In the genomic region with DNA sequence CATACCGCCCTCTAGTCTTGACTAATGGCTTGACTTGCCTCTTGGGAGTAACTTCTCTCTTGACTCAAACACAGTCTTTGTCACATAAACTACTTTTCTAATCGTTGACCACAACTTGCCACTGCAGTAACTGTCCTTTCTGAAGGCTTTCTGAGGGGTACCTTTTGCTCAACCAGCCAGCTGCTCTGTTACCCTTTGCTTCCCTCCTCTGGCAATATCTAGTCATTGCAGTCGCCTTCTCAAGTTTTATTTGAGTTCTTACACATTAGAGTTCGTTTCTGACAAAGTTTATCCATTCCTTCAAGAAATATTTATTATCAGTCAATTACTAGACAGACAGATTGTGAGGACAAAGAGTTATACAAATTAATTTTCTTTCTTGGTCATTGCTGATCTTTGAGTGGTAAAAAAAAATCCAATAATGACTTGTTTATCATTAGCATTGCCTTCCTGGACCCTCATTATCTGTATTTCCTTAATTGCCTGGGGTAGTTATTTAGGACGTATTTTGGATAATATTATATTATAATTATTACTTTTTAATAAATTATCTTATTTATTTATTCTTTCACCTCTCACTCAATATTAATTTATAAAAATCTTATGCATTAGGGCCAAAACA, we compare ENCODE assay signal across 8 cellular contexts.
DNase-seq lines count a peak whose midpoint lies in the region; ATAC-seq, FAIRE-seq and TF ChIP-seq lines count a peak whose summit lies in the region.

No MANE protein-coding gene starts in this region.

- H3K4me3 ChIP-seq in GM12878: no peak overlapping the region

- no peak overlapping the region for H3K4me2 ChIP-seq in GM12878 (ENCODE audit: control insufficient read depth, insufficient read depth)

- H2AFZ ChIP-seq in GM12878 (ENCODE audit: control insufficient read depth, low read depth, low read length): no peak overlapping the region

- no peaks in the 10 kb centered on the region for H3K4me1 ChIP-seq in GM12878 (ENCODE audit: control insufficient read depth, insufficient read depth, low read length)

- RAD21 ChIA-PET in GM12878 (lab: Charles Lee; ENCODE audit: unreplicated experiment): no interaction called here

- 2% methylated on average over 5 of the region's 5 CpGs for WGBS in GM12878 (ENCODE audit: insufficient coverage, insufficient replicate concordance, low lambda C conversion rate, missing lambda C conversion rate)

- TF ChIP-seq EP300 in GM12878 (IDR thresholded peaks at IDR 0.05; ENCODE audit: borderline replicate concordance in 1 of 2, control insufficient read depth in 1 of 2, low read depth in 2 of 2, low read length in 2 of 2): no peak

- H3K27me3 ChIP-seq in GM12878 (replicated peaks in 1 of 2; ENCODE audit: control insufficient read depth in 2 of 2, insufficient read depth in 2 of 2, low read length in 1 of 2): no peaks in the 10 kb centered on the region

- DNase-seq in GM10266 (ENCODE audit: extremely low spot score) (peak; percentile 22), NCI-H2196 treated with DMSO at 0.1 percent for 48 hours (lab: John Stamatoyannopoulos, UW; ENCODE audit: unreplicated experiment) (peak; percentile 3), GM12878 (ENCODE audit: low read depth, low spot score) (peak; percentile 3), left kidney (ENCODE audit: low read depth, low spot score) (peak; percentile 75), NCI-H1048 (lab: John Stamatoyannopoulos, UW) (no peak), cerebellar nuclear complex (lab: John Stamatoyannopoulos, UW) (no peak)

- SMC1A ChIA-PET in GM12878 (lab: Charles Lee; ENCODE audit: uncharacterized antibody, unreplicated experiment): no interaction called here

- intact Hi-C loops in GM12878 (cut with micrococcal nuclease; ENCODE audit: unreplicated experiment): loop anchor here (5.0 kb wide), 2 partner anchors 1550 to 1895 kb away; no protein-coding TSS in a partner anchor

- no peaks in the 10 kb centered on the region for H3K36me3 ChIP-seq in GM12878 (ENCODE audit: control insufficient read depth in 2 of 2, insufficient read depth in 2 of 2, low read length in 1 of 2)

- H3K27ac ChIP-seq in GM12878 (ENCODE audit: control insufficient read depth, insufficient read depth): no peak overlapping the region

- peak; percentile 93 for TF ChIP-seq RAD21 in GM12878 (IDR thresholded peaks at IDR 0.05; ENCODE audit: insufficient read depth, low read depth, low read length)

- no peak overlapping the region for H3K9ac ChIP-seq in GM12878 (ENCODE audit: control insufficient read depth, insufficient read depth, low read length)

- CTCF ChIA-PET in GM12878 (lab: Yijun Ruan, JAX): interaction anchor here (0.7 to 1.7 kb wide), 4 partner anchors 9 to 1551 kb away, joined by 3 to 5 read pairs (median 4); no protein-coding TSS in a partner anchor

- TF ChIP-seq CTCF in GM10266 (IDR thresholded peaks at IDR 0.05; ENCODE audit: control insufficient read depth, insufficient read depth, low read depth, missing control alignments): peak; percentile 55
- peak; percentile 68 to 75 (median 74) for TF ChIP-seq CTCF in GM12878 (IDR thresholded peaks at IDR 0.05 in 2 of 3, conservative IDR thresholded peaks at IDR 0.05 in 1 of 3; ENCODE audit: control insufficient read depth in 2 of 3, extremely low read depth in 1 of 3, insufficient read depth in 1 of 3, low read depth in 3 of 3, low read length in 3 of 3)

- POLR2A ChIA-PET in GM12878 (lab: Charles Lee): no interaction called here

- no peak for TF ChIP-seq POLR2A in GM12878 (IDR thresholded peaks at IDR 0.05; ENCODE audit: low read depth, low read length)

- no TSS peak for BruUV-seq in GM12878 (replicated peaks; lab: Mats Ljungman, UMichigan)

- H4K20me1 ChIP-seq in GM12878 (ENCODE audit: control insufficient read depth, insufficient read depth): no peaks in the 10 kb centered on the region

- no peaks in the 10 kb centered on the region for H3K9me3 ChIP-seq in GM12878 (replicated peaks; ENCODE audit: control insufficient read depth, insufficient read depth, low read length)

- ATAC-seq in HG02642 (IDR thresholded peaks at IDR 0.05; ENCODE audit: poor library complexity, unreplicated experiment) (peak; percentile 59), GM12878 (peak; percentile 64), HG03520 (IDR thresholded peaks at IDR 0.05; ENCODE audit: unreplicated experiment) (no peak)

- FAIRE-seq in GM12878 (lab: Jason Lieb, UNC): no peak

- in situ Hi-C loops in GM12878 (cut with MboI): loop anchor here (25.0 kb wide), 1 partner anchor 1555 kb away; no protein-coding TSS in a partner anchor

- no peaks in the 10 kb centered on the region for H3K79me2 ChIP-seq in GM12878 (ENCODE audit: control insufficient read depth, insufficient read depth, low read length)

TF ChIP-seq in GM12878, 131 proteins besides CTCF, POLR2A, EP300 and RAD21:
- TF ChIP-seq RUNX3 (IDR thresholded peaks at IDR 0.05; ENCODE audit: low read length): peak; percentile 32; the same call in 1 of the 2 replicates
- TF ChIP-seq SMC3 (IDR thresholded peaks at IDR 0.05; ENCODE audit: borderline replicate concordance, low read length): peak; percentile 81; the same call in 1 of the 2 replicates
- TF ChIP-seq BCL11A (IDR thresholded peaks at IDR 0.05; ENCODE audit: low read depth, low read length): no peak

Comparison
In these comparisons a context has a peak if more than half of its experiments do, and no peak if none do; other contexts are left out.
1. DNase-seq: peak in GM10266 (single experiment), NCI-H2196 treated with DMSO at 0.1 percent for 48 hours (single experiment), GM12878 (single experiment) and left kidney (single experiment); none in NCI-H1048 (single experiment) and cerebellar nuclear complex (0 of 2).